16 cellular contexts compared by ENCODE assay signal in the genomic region with DNA sequence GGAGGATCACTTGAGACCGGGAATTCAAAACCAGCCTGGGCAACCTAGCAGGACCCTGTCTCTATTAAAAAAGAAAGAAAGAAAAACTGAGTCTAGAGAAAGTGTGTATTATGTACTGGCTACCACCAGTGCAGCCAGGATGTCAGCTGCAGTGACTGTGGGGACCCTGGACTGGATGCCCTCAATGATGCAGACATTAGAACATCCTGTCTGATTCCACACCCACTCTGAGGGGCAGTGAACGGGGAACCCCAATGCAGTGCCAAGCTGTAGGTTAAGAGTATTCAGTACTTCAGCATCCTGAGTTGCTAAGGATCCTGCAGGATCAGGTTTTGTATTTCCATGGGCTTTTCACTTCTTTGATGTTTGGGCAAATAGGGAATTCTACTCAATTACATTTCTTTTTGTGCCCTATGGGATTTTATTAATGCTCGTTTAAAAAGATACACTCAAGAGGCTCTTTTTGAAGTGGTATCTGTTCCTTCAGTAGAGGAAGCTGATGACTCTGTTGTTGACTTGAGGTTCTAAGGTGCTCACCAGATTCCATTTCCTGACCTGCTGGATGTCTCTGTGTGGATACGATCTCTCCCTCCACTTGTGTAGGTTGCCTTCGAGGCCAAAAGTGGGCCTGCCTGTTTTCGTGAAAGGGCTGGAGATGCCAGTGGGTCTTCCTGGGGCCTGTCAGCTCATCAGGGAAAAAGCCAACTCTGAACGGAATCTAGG.
DNase-seq lines count a peak whose midpoint lies in the region; ATAC-seq and TF ChIP-seq lines count a peak whose summit lies in the region.
"Had no signal": no experiment of that assay in that cellular context is flagged by ENCODE, and none has a peak within 500 bp of the region (broad histone marks: within the 10 kb centered on the region; RNA-seq: fewer than 3 reads in every experiment).

No MANE protein-coding gene starts in this region.

- no peaks in the 10 kb centered on the region for H3K9me3 Mint-ChIP-seq in activated CD8-positive, alpha-beta memory T cell treated with anti-CD3 and anti-CD28 coated beads, Interleukin-2, amount 10 ng/mL, durations not matched to agents 7 days and 5 days (ENCODE audit: low read depth)
- H3K9me3 Mint-ChIP-seq in brain (no peaks in the 10 kb centered on the region), nephron progenitor cell (peaks cover 25% of the 10 kb centered on the region)
- H3K9me3 Mint-ChIP-seq: CD4-positive, alpha-beta T cell had no signal

- peak; percentile 17 for DNase-seq in activated CD8-positive, alpha-beta memory T cell treated with anti-CD3 and anti-CD28 coated beads for 24 hours
- no peak for DNase-seq in activated CD8-positive, alpha-beta memory T cell treated with anti-CD3 and anti-CD28 coated beads, Interleukin-2, amount 10 ng/mL, durations not matched to agents 7 days and 5 days
- DNase-seq in G401 (ENCODE audit: low spot score): peak; percentile 27
- DNase-seq in nephron progenitor cell: no peak
- DNase-seq in epidermal melanocyte (ENCODE audit: insufficient read length, low spot score): no peak
- no peak for DNase-seq in activated effector memory CD4-positive, alpha-beta T cell treated with anti-CD3 and anti-CD28 coated beads, Interleukin-2, amount 50 U/mL, for 16 hours
- no peak for DNase-seq in NCI-H2171 treated with DMSO at 0.1 percent for 48 hours (lab: John Stamatoyannopoulos, UW)
- DNase-seq: BE2C; Caco-2; CD4-positive, alpha-beta T cell; EL; NCI-H748 treated with DMSO at 0.1 percent for 48 hours; PC-3; RPMI8226 had no signal

- TF ChIP-seq CTCF in brain (conservative IDR thresholded peaks at IDR 0.05) (no peak), nephron progenitor cell (IDR thresholded peaks at IDR 0.05) (no peak)

- no peaks in the 10 kb centered on the region for H3K4me1 Mint-ChIP-seq in activated CD8-positive, alpha-beta memory T cell treated with anti-CD3 and anti-CD28 coated beads, Interleukin-2, amount 10 ng/mL, durations not matched to agents 7 days and 5 days
- peaks cover 25% of the 10 kb centered on the region for H3K4me1 Mint-ChIP-seq in brain
- H3K4me1 Mint-ChIP-seq in nephron progenitor cell: peaks cover 8% of the 10 kb centered on the region

- ATAC-seq in activated CD8-positive, alpha-beta memory T cell treated with anti-CD3 and anti-CD28 coated beads, Interleukin-2, amount 10 ng/mL, durations not matched to agents 7 days and 5 days: no peak
- ATAC-seq: K562, PC-3 had no signal

- H3K27me3 Mint-ChIP-seq in activated CD8-positive, alpha-beta memory T cell treated with anti-CD3 and anti-CD28 coated beads, Interleukin-2, amount 10 ng/mL, durations not matched to agents 7 days and 5 days: no peaks in the 10 kb centered on the region
- peaks cover 18% of the 10 kb centered on the region for H3K27me3 Mint-ChIP-seq in brain
- no peaks in the 10 kb centered on the region for H3K27me3 Mint-ChIP-seq in nephron progenitor cell (ENCODE audit: low read depth, poor library complexity)
- H3K27me3 Mint-ChIP-seq: CD4-positive, alpha-beta T cell had no signal

- peaks cover 11% of the 10 kb centered on the region for H3K36me3 Mint-ChIP-seq in activated CD8-positive, alpha-beta memory T cell treated with anti-CD3 and anti-CD28 coated beads, Interleukin-2, amount 10 ng/mL, durations not matched to agents 7 days and 5 days
- H3K36me3 Mint-ChIP-seq in brain (peaks cover 52% of the 10 kb centered on the region), nephron progenitor cell (ENCODE audit: low read depth) (peaks cover 41% of the 10 kb centered on the region)

- no peak overlapping the region for H3K4me3 Mint-ChIP-seq in activated CD8-positive, alpha-beta memory T cell treated with anti-CD3 and anti-CD28 coated beads, Interleukin-2, amount 10 ng/mL, durations not matched to agents 7 days and 5 days
- no peak overlapping the region for H3K4me3 Mint-ChIP-seq in brain
- H3K4me3 Mint-ChIP-seq in nephron progenitor cell: no peak overlapping the region
- H3K4me3 Mint-ChIP-seq: CD4-positive, alpha-beta T cell had no signal

- no peak overlapping the region for H3K27ac Mint-ChIP-seq in activated CD8-positive, alpha-beta memory T cell treated with anti-CD3 and anti-CD28 coated beads, Interleukin-2, amount 10 ng/mL, durations not matched to agents 7 days and 5 days
- H3K27ac Mint-ChIP-seq in brain (peak overlapping the region in 3 of 5 experiments; percentile 76 to 97 (median 81)), nephron progenitor cell (peak overlapping the region; percentile 39)
- H3K27ac Mint-ChIP-seq: CD4-positive, alpha-beta T cell had no signal

- in situ Hi-C loops in G401 (cut with HindIII; ENCODE audit: low sequenced_read_pairs): no loop called here

- CTCF ChIA-PET in activated CD8-positive, alpha-beta memory T cell treated with anti-CD3 and anti-CD28 coated beads, Interleukin-2, amount 10 ng/mL, durations not matched to agents 7 days and 5 days (lab: Charles Lee): no interaction called here

Comparison
In these comparisons a context has a peak if more than half of its experiments do, and no peak if none do; other contexts are left out.
1. DNase-seq: peak in activated CD8-positive, alpha-beta memory T cell treated with anti-CD3 and anti-CD28 coated beads for 24 hours (single experiment) and G401 (single experiment); none in activated CD8-positive, alpha-beta memory T cell treated with anti-CD3 and anti-CD28 coated beads, Interleukin-2, amount 10 ng/mL, durations not matched to agents 7 days and 5 days (single experiment), nephron progenitor cell (single experiment), epidermal melanocyte (single experiment), activated effector memory CD4-positive, alpha-beta T cell treated with anti-CD3 and anti-CD28 coated beads, Interleukin-2, amount 50 U/mL, for 16 hours (single experiment) and NCI-H2171 treated with DMSO at 0.1 percent for 48 hours (single experiment).